8 cellular contexts compared by ENCODE assay signal in the genomic region with DNA sequence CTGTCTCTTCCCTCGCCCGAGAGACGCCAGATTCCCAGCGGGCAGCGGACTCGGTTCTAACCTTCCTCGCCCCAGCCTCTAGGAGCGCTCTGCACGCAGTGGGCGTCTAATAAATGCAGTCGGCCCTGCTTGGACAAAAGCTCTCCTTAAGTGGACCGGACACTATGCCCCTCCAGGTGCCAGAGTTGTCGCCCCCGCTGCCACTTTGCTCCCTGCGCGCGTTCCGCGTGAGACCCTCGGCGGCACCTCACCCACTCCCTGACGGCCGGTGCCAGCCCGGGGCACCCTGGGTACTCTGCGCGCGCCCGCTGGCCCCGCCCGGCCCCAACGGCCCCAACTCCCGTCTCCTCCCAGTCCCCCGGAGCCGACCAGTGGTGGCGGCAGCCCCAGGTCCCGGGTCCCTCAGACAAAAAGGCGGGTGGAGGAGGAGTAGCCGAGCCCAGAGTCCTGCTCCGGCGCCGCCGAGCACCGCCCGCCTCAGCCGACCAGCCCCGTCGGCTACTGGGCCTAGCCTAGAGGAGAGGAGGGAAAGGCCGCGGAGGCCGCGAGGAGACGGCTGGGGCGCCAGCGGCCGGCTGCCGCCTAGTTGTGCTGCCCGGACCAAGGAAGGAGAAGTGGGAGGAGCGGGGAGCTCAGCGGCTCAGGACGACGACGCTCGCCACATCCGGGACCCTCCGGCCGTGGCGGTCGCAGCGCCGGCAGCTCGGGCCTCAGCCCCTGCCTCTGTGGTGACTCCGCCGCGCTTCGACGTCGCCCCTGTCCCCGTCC.
DNase-seq lines count a peak whose midpoint lies in the region; ATAC-seq and TF ChIP-seq lines count a peak whose summit lies in the region.

No MANE protein-coding gene starts in this region.

- H3K9me3 Mint-ChIP-seq in T-cell: no peaks in the 10 kb centered on the region

- H3K27ac Mint-ChIP-seq in T-cell: peak overlapping the region in 1 of 2 donors; percentile 22

- TF ChIP-seq POLR2A in uterus (IDR thresholded peaks at IDR 0.05): peak; percentile 29 to 77

- no peaks in the 10 kb centered on the region for H3K36me3 ChIP-seq in psoas muscle (ENCODE audit: insufficient read depth in 1 of 2, low read depth in 1 of 2)
- H3K36me3 ChIP-seq in uterus: no peaks in the 10 kb centered on the region

- TF ChIP-seq CTCF in GM12875 (IDR thresholded peaks at IDR 0.05; ENCODE audit: borderline replicate concordance, insufficient read depth, low read depth, low read length): peak; percentile 66
- peak; percentile 52 for TF ChIP-seq CTCF in psoas muscle (IDR thresholded peaks at IDR 0.05)
- TF ChIP-seq CTCF in uterus (IDR thresholded peaks at IDR 0.05): peak in 3 of 4 experiments; percentile 17 to 53 (median 50)

- peaks cover 21 to 25% (median 22%) of the 10 kb centered on the region in 3 donors for H3K4me1 Mint-ChIP-seq in T-cell

- no peaks in the 10 kb centered on the region for H3K36me3 Mint-ChIP-seq in T-cell

- intact Hi-C loops in right cardiac atrium (cut with DNase I) (no loop called here), psoas muscle (cut with DNase I) (loop anchor here in 1 of 2 donors (2.0 kb wide), 1 partner anchor 123 kb away; a partner anchor contains a TSS), uterus (cut with DNase I; ENCODE audit: low total_unique reads) (no loop called here)

- CTCF ChIA-PET in T-cell (lab: Charles Lee): no interaction called here

- POLR2A ChIA-PET in T-cell (lab: Charles Lee): no interaction called here

- H3K9me3 ChIP-seq in right cardiac atrium (ENCODE audit: control insufficient read depth, low read length) (no peaks in the 10 kb centered on the region), psoas muscle (no peaks in the 10 kb centered on the region), uterus (no peaks in the 10 kb centered on the region)

- H3K4me3 Mint-ChIP-seq in T-cell: peak overlapping the region; percentile 95 to 96 (median 96)

- peak; percentile 88 for ATAC-seq in HG02571 (IDR thresholded peaks at IDR 0.05; ENCODE audit: unreplicated experiment)
- ATAC-seq in T-cell (replicated peaks in 1 of 4): peak; percentile 84 to 91 (median 85)
- ATAC-seq in right cardiac atrium: peak; percentile 99
- peak; percentile 97 to 99 (median 98) for ATAC-seq in psoas muscle

- H3K27ac ChIP-seq in right cardiac atrium (ENCODE audit: low read length): peak overlapping the region; percentile 91
- H3K27ac ChIP-seq in psoas muscle: peak overlapping the region; percentile 81
- H3K27ac ChIP-seq in uterus: peak overlapping the region; percentile 91 to 95

- H3K4me3 ChIP-seq in GM12875 (ENCODE audit: low read depth, low read length): peak overlapping the region; percentile 90
- H3K4me3 ChIP-seq in right cardiac atrium (ENCODE audit: low read length): peak overlapping the region; percentile 92
- peak overlapping the region; percentile 72 for H3K4me3 ChIP-seq in psoas muscle
- peak overlapping the region; percentile 52 to 77 for H3K4me3 ChIP-seq in uterus

- DNase-seq in NAMALWA (ENCODE audit: low spot score) (peak; percentile 85), T-cell (peak in 33 of 34 experiments; percentile 4 to 62 (median 37)), amygdala (lab: John Stamatoyannopoulos, UW) (peak in 53 of 56 donors; percentile 17 to 87 (median 64)), right cardiac atrium (peak; percentile 85 to 93 (median 93)), psoas muscle (peak; percentile 84 to 89), uterus (peak; percentile 68 to 70)

- under 1% methylated on average over 78 of the region's 78 CpGs for WGBS in right cardiac atrium
- WGBS in psoas muscle, 3 donors: 0 to 1% (median 0%) methylated on average over 38 to 78 of the region's 78 CpGs

- H3K4me1 ChIP-seq in right cardiac atrium (ENCODE audit: control insufficient read depth, insufficient read depth, low read length) (no peaks in the 10 kb centered on the region), psoas muscle (no peaks in the 10 kb centered on the region), uterus (peaks cover 0 to 3% of the 10 kb centered on the region in 2 donors)

- no peaks in the 10 kb centered on the region for H3K27me3 Mint-ChIP-seq in T-cell

- H3K27me3 ChIP-seq in right cardiac atrium (ENCODE audit: control insufficient read depth, insufficient read depth) (no peaks in the 10 kb centered on the region), psoas muscle (ENCODE audit: insufficient read depth in 3 of 3, low read length in 2 of 3) (no peaks in the 10 kb centered on the region), uterus (no peaks in the 10 kb centered on the region)

Comparison
In these comparisons a context has a peak if more than half of its experiments do, and no peak if none do; other contexts are left out.
1. Peak in every context shown above with its lines: DNase-seq, ATAC-seq, H3K4me3 ChIP-seq and H3K27ac ChIP-seq.
2. DNase-seq: peak in every context shown above with its lines; median percentile 93 in right cardiac atrium; 86 in psoas muscle; 85 in NAMALWA; 69 in uterus; 64 in amygdala; 37 in T-cell.